In the genomic region with DNA sequence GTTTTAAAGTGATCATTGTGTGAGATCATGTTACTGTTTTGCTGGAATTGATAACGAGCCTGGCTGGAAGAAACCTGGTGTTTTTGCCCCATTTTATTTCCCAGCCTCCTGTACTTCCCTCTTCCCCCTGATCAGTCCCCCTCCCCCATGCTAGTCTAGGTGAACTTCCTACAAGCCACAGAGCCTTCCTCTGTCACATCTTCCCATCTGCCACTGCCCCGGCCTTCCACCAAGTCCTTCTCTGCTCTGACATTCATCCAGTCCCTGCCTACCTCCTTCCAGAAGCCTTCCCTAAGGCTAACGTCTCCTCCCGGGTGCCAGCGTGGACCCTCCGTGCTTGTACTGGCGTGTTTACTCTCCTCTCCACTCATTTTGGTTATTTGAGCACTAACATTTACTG, we compare ENCODE assay signal across 1 cellular context.
TF ChIP-seq lines count a peak whose summit lies in the region.

No MANE protein-coding gene starts in this region.

TF ChIP-seq in SK-N-SH treated with all-trans-retinoic acid at 6 μM for 48 hours, 23 proteins besides CTCF, POLR2A, EP300 and RAD21 (continued from another document):
- no peak for TF ChIP-seq PATZ1 (CRISPR knock-in tag; IDR thresholded peaks at IDR 0.05; ENCODE audit: borderline replicate concordance)
- TF ChIP-seq ZNF8 (CRISPR knock-in tag; IDR thresholded peaks at IDR 0.05): no peak
- no peak for TF ChIP-seq SNAI2 (CRISPR knock-in tag; IDR thresholded peaks at IDR 0.05)
